1 cellular context compared by ENCODE assay signal in the genomic region with DNA sequence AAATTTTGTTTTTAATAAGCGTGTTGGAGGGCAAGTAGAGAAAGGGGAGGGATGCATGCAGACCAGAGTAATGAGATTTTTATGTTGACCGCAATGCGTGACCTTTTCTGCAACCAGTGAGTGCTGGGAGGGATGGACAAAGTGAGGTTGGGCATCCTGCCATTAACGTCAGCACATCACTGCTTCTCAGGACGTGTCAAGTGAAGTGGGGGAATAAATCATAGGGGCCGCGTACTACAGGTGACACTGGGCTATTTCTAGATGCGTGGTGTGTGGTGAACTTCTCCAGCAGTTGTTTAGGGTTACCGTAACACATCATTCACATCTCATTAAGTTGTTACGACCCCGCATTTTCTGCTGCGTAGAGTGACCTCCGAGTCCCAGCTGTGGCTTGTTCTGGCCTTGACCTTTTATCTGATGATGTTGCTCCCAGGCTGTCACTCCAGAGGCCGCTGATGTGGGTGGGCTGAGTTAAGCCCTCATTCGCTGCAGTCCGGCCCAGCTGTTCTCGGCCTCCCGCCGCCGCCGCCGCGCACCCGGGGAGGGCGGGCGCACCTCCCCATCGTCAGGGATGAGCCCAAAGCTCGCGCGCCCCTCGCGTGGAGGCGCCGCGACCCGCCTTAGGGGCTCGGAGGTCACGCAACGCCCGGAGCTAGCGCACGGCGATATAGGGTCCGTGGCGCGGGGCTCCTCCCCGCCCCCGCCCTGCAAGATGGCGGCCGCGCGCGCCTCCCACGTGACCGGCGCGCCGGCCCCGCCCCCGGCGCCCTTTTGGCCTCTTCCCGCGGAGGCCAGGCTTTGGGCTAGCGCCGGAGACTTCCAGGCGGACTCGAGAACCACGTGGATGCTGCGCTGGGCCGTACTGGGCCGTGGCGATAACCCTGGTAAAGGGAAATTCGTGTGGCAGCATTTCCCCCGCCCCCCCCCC.
TF ChIP-seq lines count a peak whose summit lies in the region.

No MANE protein-coding gene starts in this region.

TF ChIP-seq in HepG2, 621 proteins besides CTCF, POLR2A, EP300 and RAD21 (continued from another document and continues in another):
- TF ChIP-seq, protein P1, sequence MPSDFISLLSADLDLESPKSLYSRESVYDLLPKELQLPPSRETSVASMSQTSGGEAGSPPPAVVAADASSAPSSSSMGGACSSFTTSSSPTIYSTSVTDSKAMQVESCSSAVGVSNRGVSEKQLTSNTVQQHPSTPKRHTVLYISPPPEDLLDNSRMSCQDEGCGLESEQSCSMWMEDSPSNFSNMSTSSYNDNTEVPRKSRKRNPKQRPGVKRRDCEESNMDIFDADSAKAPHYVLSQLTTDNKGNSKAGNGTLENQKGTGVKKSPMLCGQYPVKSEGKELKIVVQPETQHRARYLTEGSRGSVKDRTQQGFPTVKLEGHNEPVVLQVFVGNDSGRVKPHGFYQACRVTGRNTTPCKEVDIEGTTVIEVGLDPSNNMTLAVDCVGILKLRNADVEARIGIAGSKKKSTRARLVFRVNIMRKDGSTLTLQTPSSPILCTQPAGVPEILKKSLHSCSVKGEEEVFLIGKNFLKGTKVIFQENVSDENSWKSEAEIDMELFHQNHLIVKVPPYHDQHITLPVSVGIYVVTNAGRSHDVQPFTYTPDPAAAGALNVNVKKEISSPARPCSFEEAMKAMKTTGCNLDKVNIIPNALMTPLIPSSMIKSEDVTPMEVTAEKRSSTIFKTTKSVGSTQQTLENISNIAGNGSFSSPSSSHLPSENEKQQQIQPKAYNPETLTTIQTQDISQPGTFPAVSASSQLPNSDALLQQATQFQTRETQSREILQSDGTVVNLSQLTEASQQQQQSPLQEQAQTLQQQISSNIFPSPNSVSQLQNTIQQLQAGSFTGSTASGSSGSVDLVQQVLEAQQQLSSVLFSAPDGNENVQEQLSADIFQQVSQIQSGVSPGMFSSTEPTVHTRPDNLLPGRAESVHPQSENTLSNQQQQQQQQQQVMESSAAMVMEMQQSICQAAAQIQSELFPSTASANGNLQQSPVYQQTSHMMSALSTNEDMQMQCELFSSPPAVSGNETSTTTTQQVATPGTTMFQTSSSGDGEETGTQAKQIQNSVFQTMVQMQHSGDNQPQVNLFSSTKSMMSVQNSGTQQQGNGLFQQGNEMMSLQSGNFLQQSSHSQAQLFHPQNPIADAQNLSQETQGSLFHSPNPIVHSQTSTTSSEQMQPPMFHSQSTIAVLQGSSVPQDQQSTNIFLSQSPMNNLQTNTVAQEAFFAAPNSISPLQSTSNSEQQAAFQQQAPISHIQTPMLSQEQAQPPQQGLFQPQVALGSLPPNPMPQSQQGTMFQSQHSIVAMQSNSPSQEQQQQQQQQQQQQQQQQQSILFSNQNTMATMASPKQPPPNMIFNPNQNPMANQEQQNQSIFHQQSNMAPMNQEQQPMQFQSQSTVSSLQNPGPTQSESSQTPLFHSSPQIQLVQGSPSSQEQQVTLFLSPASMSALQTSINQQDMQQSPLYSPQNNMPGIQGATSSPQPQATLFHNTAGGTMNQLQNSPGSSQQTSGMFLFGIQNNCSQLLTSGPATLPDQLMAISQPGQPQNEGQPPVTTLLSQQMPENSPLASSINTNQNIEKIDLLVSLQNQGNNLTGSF (CRISPR knock-in tag; IDR thresholded peaks at IDR 0.05) = peak; percentile 24; the same call in 1 of the 2 replicates
- TF ChIP-seq ZNF720 (CRISPR knock-in tag; IDR thresholded peaks at IDR 0.05) = no peak
- no peak for TF ChIP-seq SP1 (IDR thresholded peaks at IDR 0.05)
- 0 out of 2 replicates have a peak, but pooled peaks have one; percentile 49 for TF ChIP-seq SP1 (CRISPR knock-in tag; IDR thresholded peaks at IDR 0.05)
- no peak for TF ChIP-seq ZNF879 (CRISPR knock-in tag; IDR thresholded peaks at IDR 0.05)
- TF ChIP-seq ZNF225 (CRISPR knock-in tag; IDR thresholded peaks at IDR 0.05) = peak; percentile 93; the same call in 1 of the 2 replicates
- no peak for TF ChIP-seq HOXA9 (CRISPR knock-in tag; IDR thresholded peaks at IDR 0.05; ENCODE audit: borderline replicate concordance)
- TF ChIP-seq PITX1 (CRISPR knock-in tag; IDR thresholded peaks at IDR 0.05) = no peak; the same call in 1 of the 2 replicates
- TF ChIP-seq ZNF605 (CRISPR knock-in tag; IDR thresholded peaks at IDR 0.05) = no peak
- TF ChIP-seq, protein P2, sequence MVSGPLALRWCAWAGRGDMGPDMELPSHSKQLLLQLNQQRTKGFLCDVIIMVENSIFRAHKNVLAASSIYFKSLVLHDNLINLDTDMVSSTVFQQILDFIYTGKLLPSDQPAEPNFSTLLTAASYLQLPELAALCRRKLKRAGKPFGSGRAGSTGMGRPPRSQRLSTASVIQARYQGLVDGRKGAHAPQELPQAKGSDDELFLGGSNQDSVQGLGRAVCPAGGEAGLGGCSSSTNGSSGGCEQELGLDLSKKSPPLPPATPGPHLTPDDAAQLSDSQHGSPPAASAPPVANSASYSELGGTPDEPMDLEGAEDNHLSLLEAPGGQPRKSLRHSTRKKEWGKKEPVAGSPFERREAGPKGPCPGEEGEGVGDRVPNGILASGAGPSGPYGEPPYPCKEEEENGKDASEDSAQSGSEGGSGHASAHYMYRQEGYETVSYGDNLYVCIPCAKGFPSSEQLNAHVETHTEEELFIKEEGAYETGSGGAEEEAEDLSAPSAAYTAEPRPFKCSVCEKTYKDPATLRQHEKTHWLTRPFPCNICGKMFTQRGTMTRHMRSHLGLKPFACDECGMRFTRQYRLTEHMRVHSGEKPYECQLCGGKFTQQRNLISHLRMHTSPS (CRISPR knock-in tag; IDR thresholded peaks at IDR 0.05; ENCODE audit: low read depth) = peak; percentile 37; the same call in 1 of the 2 replicates
- peak; percentile 85 for TF ChIP-seq ZNF709 (CRISPR knock-in tag; IDR thresholded peaks at IDR 0.05)
- 0 out of 2 replicates have a peak, but pooled peaks have one; percentile 28 for TF ChIP-seq ZNF44 (CRISPR knock-in tag; IDR thresholded peaks at IDR 0.05)
- no peak; the same call in 1 of the 2 replicates for TF ChIP-seq KLF11 (CRISPR knock-in tag; IDR thresholded peaks at IDR 0.05)
- peak; percentile 74; the same call in 1 of the 2 replicates for TF ChIP-seq TAF1 (CRISPR knock-in tag; IDR thresholded peaks at IDR 0.05)
- TF ChIP-seq, protein P3, sequence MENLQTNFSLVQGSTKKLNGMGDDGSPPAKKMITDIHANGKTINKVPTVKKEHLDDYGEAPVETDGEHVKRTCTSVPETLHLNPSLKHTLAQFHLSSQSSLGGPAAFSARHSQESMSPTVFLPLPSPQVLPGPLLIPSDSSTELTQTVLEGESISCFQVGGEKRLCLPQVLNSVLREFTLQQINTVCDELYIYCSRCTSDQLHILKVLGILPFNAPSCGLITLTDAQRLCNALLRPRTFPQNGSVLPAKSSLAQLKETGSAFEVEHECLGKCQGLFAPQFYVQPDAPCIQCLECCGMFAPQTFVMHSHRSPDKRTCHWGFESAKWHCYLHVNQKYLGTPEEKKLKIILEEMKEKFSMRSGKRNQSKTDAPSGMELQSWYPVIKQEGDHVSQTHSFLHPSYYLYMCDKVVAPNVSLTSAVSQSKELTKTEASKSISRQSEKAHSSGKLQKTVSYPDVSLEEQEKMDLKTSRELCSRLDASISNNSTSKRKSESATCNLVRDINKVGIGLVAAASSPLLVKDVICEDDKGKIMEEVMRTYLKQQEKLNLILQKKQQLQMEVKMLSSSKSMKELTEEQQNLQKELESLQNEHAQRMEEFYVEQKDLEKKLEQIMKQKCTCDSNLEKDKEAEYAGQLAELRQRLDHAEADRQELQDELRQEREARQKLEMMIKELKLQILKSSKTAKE (CRISPR knock-in tag; IDR thresholded peaks at IDR 0.05; ENCODE audit: borderline replicate concordance) = peak; percentile 80
- TF ChIP-seq ATF7-NPFF (CRISPR knock-in tag; IDR thresholded peaks at IDR 0.05; ENCODE audit: low read depth) = peak; percentile 48
- TF ChIP-seq CBX5 (CRISPR knock-in tag; IDR thresholded peaks at IDR 0.05; ENCODE audit: borderline replicate concordance) = peak; percentile 50; the same call in 1 of the 2 replicates
- no peak for TF ChIP-seq RFX3 (CRISPR knock-in tag; IDR thresholded peaks at IDR 0.05)
- TF ChIP-seq, protein P4, sequence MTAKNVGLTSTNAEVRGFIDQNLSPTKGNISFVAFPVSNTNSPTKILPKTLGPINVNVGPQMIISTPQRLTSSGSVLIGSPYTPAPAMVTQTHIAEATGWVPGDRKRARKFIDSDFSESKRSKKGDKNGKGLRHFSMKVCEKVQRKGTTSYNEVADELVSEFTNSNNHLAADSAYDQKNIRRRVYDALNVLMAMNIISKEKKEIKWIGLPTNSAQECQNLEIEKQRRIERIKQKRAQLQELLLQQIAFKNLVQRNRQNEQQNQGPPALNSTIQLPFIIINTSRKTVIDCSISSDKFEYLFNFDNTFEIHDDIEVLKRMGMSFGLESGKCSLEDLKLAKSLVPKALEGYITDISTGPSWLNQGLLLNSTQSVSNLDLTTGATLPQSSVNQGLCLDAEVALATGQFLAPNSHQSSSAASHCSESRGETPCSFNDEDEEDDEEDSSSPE (CRISPR knock-in tag; IDR thresholded peaks at IDR 0.05) = peak; percentile 75
- peak; percentile 59; the same call in 1 of the 2 replicates for TF ChIP-seq PHF8 (CRISPR knock-in tag; IDR thresholded peaks at IDR 0.05)
- no peak for TF ChIP-seq SMC3 (IDR thresholded peaks at IDR 0.05; ENCODE audit: low read length)
- TF ChIP-seq, protein P5, sequence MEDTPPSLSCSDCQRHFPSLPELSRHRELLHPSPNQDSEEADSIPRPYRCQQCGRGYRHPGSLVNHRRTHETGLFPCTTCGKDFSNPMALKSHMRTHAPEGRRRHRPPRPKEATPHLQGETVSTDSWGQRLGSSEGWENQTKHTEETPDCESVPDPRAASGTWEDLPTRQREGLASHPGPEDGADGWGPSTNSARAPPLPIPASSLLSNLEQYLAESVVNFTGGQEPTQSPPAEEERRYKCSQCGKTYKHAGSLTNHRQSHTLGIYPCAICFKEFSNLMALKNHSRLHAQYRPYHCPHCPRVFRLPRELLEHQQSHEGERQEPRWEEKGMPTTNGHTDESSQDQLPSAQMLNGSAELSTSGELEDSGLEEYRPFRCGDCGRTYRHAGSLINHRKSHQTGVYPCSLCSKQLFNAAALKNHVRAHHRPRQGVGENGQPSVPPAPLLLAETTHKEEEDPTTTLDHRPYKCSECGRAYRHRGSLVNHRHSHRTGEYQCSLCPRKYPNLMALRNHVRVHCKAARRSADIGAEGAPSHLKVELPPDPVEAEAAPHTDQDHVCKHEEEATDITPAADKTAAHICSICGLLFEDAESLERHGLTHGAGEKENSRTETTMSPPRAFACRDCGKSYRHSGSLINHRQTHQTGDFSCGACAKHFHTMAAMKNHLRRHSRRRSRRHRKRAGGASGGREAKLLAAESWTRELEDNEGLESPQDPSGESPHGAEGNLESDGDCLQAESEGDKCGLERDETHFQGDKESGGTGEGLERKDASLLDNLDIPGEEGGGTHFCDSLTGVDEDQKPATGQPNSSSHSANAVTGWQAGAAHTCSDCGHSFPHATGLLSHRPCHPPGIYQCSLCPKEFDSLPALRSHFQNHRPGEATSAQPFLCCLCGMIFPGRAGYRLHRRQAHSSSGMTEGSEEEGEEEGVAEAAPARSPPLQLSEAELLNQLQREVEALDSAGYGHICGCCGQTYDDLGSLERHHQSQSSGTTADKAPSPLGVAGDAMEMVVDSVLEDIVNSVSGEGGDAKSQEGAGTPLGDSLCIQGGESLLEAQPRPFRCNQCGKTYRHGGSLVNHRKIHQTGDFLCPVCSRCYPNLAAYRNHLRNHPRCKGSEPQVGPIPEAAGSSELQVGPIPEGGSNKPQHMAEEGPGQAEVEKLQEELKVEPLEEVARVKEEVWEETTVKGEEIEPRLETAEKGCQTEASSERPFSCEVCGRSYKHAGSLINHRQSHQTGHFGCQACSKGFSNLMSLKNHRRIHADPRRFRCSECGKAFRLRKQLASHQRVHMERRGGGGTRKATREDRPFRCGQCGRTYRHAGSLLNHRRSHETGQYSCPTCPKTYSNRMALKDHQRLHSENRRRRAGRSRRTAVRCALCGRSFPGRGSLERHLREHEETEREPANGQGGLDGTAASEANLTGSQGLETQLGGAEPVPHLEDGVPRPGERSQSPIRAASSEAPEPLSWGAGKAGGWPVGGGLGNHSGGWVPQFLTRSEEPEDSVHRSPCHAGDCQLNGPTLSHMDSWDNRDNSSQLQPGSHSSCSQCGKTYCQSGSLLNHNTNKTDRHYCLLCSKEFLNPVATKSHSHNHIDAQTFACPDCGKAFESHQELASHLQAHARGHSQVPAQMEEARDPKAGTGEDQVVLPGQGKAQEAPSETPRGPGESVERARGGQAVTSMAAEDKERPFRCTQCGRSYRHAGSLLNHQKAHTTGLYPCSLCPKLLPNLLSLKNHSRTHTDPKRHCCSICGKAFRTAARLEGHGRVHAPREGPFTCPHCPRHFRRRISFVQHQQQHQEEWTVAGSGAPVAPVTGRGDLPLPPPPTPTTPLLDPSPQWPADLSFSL (CRISPR knock-in tag; IDR thresholded peaks at IDR 0.05) = no peak
- TF ChIP-seq, protein P6, sequence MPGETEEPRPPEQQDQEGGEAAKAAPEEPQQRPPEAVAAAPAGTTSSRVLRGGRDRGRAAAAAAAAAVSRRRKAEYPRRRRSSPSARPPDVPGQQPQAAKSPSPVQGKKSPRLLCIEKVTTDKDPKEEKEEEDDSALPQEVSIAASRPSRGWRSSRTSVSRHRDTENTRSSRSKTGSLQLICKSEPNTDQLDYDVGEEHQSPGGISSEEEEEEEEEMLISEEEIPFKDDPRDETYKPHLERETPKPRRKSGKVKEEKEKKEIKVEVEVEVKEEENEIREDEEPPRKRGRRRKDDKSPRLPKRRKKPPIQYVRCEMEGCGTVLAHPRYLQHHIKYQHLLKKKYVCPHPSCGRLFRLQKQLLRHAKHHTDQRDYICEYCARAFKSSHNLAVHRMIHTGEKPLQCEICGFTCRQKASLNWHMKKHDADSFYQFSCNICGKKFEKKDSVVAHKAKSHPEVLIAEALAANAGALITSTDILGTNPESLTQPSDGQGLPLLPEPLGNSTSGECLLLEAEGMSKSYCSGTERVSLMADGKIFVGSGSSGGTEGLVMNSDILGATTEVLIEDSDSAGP (CRISPR knock-in tag; IDR thresholded peaks at IDR 0.05; ENCODE audit: borderline replicate concordance) = peak; percentile 94
- TF ChIP-seq, protein P7, sequence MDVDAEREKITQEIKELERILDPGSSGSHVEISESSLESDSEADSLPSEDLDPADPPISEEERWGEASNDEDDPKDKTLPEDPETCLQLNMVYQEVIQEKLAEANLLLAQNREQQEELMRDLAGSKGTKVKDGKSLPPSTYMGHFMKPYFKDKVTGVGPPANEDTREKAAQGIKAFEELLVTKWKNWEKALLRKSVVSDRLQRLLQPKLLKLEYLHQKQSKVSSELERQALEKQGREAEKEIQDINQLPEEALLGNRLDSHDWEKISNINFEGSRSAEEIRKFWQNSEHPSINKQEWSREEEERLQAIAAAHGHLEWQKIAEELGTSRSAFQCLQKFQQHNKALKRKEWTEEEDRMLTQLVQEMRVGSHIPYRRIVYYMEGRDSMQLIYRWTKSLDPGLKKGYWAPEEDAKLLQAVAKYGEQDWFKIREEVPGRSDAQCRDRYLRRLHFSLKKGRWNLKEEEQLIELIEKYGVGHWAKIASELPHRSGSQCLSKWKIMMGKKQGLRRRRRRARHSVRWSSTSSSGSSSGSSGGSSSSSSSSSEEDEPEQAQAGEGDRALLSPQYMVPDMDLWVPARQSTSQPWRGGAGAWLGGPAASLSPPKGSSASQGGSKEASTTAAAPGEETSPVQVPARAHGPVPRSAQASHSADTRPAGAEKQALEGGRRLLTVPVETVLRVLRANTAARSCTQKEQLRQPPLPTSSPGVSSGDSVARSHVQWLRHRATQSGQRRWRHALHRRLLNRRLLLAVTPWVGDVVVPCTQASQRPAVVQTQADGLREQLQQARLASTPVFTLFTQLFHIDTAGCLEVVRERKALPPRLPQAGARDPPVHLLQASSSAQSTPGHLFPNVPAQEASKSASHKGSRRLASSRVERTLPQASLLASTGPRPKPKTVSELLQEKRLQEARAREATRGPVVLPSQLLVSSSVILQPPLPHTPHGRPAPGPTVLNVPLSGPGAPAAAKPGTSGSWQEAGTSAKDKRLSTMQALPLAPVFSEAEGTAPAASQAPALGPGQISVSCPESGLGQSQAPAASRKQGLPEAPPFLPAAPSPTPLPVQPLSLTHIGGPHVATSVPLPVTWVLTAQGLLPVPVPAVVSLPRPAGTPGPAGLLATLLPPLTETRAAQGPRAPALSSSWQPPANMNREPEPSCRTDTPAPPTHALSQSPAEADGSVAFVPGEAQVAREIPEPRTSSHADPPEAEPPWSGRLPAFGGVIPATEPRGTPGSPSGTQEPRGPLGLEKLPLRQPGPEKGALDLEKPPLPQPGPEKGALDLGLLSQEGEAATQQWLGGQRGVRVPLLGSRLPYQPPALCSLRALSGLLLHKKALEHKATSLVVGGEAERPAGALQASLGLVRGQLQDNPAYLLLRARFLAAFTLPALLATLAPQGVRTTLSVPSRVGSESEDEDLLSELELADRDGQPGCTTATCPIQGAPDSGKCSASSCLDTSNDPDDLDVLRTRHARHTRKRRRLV (CRISPR knock-in tag; IDR thresholded peaks at IDR 0.05) = no peak
